Comparison of ENCODE assay signal across 9 cellular contexts in the genomic region with DNA sequence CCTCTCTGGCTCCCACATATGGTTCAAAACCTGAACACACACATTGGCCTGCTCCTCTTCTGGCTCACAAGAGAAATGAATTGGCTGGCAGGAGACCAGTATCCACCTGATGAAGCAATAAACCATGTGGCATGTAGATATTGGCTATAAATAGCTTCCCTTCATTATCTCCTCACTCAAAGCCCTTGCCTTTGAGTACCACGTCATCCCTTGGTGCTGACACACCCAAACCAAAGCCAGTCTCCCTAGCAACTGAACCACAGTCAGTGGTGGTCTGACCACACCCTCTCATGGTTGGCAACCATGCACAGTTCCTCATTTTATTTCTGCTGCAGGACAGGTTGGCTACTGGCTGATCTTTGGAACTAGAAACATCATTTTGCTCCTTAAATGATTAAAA.
DNase-seq lines count a peak whose midpoint lies in the region; ATAC-seq and TF ChIP-seq lines count a peak whose summit lies in the region.
"Had no signal": no experiment of that assay in that cellular context is flagged by ENCODE, and none has a peak within 500 bp of the region (broad histone marks: within the 10 kb centered on the region; RNA-seq: fewer than 3 reads in every experiment).

No MANE protein-coding gene starts in this region.

- peaks cover 4% of the 10 kb centered on the region for H3K9me3 Mint-ChIP-seq in activated T-helper 1 cell treated with anti-CD3 and anti-CD28 coated beads, Interleukin-12 subunit alpha, Interleukin-12 subunit beta, Interleukin-2, Interleukin-4 antibody, amounts not matched to agents 30 ng/mL and 10 ng/mL and 1 ng/mL, durations not matched to agents 14 hours and 24 hours and 36 hours
- H3K9me3 Mint-ChIP-seq in stimulated activated memory B cell treated with anti-CD40 and anti-IgM and Interleukin-4, amounts not matched to agents 10 μg/mL and 1 μg/mL and 100 μg/mL, for 72 hours, result peaks cover 6% of the 10 kb centered on the region

- no peak for TF ChIP-seq CTCF in ascending aorta (IDR thresholded peaks at IDR 0.05)

- no peaks in the 10 kb centered on the region for H3K4me1 ChIP-seq in ascending aorta

- intact Hi-C loops in activated T-helper 1 cell treated with anti-CD3 and anti-CD28 coated beads, Interleukin-12 subunit alpha, Interleukin-12 subunit beta, Interleukin-2, Interleukin-4 antibody, amounts not matched to agents 30 ng/mL and 10 ng/mL and 1 ng/mL, durations not matched to agents 14 hours and 24 hours and 36 hours (cut with micrococcal nuclease), result no loop called here
- intact Hi-C loops in ascending aorta (cut with DNase I), result no loop called here

- peaks cover 0 to 9% of the 10 kb centered on the region in 2 donors for H3K9me3 ChIP-seq in ascending aorta

- no peaks in the 10 kb centered on the region for H3K27me3 ChIP-seq in ascending aorta
- H3K27me3 ChIP-seq: cardiac muscle cell had no signal

- DNase-seq in Daoy (ENCODE audit: low read depth) (peak; percentile 46), HT1080 (ENCODE audit: low read depth) (peak; percentile 87), NCI-H1105 (lab: John Stamatoyannopoulos, UW) (no peak), NCI-H2196 treated with DMSO at 0.1 percent for 48 hours (lab: John Stamatoyannopoulos, UW; ENCODE audit: unreplicated experiment) (no peak), ascending aorta (ENCODE audit: low spot score in 2 of 2) (no peak)
- peak; percentile 47 for DNase-seq in activated T-helper 1 cell treated with anti-CD3 and anti-CD28 coated beads, Interleukin-12 subunit alpha, Interleukin-12 subunit beta, Interleukin-2, Interleukin-4 antibody, amounts not matched to agents 30 ng/mL and 10 ng/mL and 1 ng/mL, durations not matched to agents 14 hours and 24 hours and 36 hours (ENCODE audit: low spot score)

- no peaks in the 10 kb centered on the region for H3K36me3 ChIP-seq in ascending aorta
- H3K36me3 ChIP-seq: cardiac muscle cell had no signal

- no peak overlapping the region for H3K27ac ChIP-seq in ascending aorta
- H3K27ac ChIP-seq: cardiac muscle cell had no signal

- no peak overlapping the region for H3K4me3 ChIP-seq in ascending aorta
- H3K4me3 ChIP-seq: cardiac muscle cell had no signal

- H3K4me3 Mint-ChIP-seq in activated T-helper 1 cell treated with anti-CD3 and anti-CD28 coated beads, Interleukin-12 subunit alpha, Interleukin-12 subunit beta, Interleukin-2, Interleukin-4 antibody, amounts not matched to agents 30 ng/mL and 10 ng/mL and 1 ng/mL, durations not matched to agents 14 hours and 24 hours and 36 hours, result no peak overlapping the region
- H3K4me3 Mint-ChIP-seq in stimulated activated memory B cell treated with anti-CD40 and anti-IgM and Interleukin-4, amounts not matched to agents 10 μg/mL and 1 μg/mL and 100 μg/mL, for 72 hours, result no peak overlapping the region

- H3K4me1 Mint-ChIP-seq in activated T-helper 1 cell treated with anti-CD3 and anti-CD28 coated beads, Interleukin-12 subunit alpha, Interleukin-12 subunit beta, Interleukin-2, Interleukin-4 antibody, amounts not matched to agents 30 ng/mL and 10 ng/mL and 1 ng/mL, durations not matched to agents 14 hours and 24 hours and 36 hours (ENCODE audit: low read depth), result peaks cover 6% of the 10 kb centered on the region
- peaks cover 6% of the 10 kb centered on the region for H3K4me1 Mint-ChIP-seq in stimulated activated memory B cell treated with anti-CD40 and anti-IgM and Interleukin-4, amounts not matched to agents 10 μg/mL and 1 μg/mL and 100 μg/mL, for 72 hours

- H3K27me3 Mint-ChIP-seq in activated T-helper 1 cell treated with anti-CD3 and anti-CD28 coated beads, Interleukin-12 subunit alpha, Interleukin-12 subunit beta, Interleukin-2, Interleukin-4 antibody, amounts not matched to agents 30 ng/mL and 10 ng/mL and 1 ng/mL, durations not matched to agents 14 hours and 24 hours and 36 hours (ENCODE audit: insufficient read depth), result peaks cover 2% of the 10 kb centered on the region
- no peaks in the 10 kb centered on the region for H3K27me3 Mint-ChIP-seq in stimulated activated memory B cell treated with anti-CD40 and anti-IgM and Interleukin-4, amounts not matched to agents 10 μg/mL and 1 μg/mL and 100 μg/mL, for 72 hours

- no peaks in the 10 kb centered on the region for H3K36me3 Mint-ChIP-seq in activated T-helper 1 cell treated with anti-CD3 and anti-CD28 coated beads, Interleukin-12 subunit alpha, Interleukin-12 subunit beta, Interleukin-2, Interleukin-4 antibody, amounts not matched to agents 30 ng/mL and 10 ng/mL and 1 ng/mL, durations not matched to agents 14 hours and 24 hours and 36 hours (ENCODE audit: low read depth)
- H3K36me3 Mint-ChIP-seq in stimulated activated memory B cell treated with anti-CD40 and anti-IgM and Interleukin-4, amounts not matched to agents 10 μg/mL and 1 μg/mL and 100 μg/mL, for 72 hours, result peaks cover 16% of the 10 kb centered on the region

- H3K27ac Mint-ChIP-seq in activated T-helper 1 cell treated with anti-CD3 and anti-CD28 coated beads, Interleukin-12 subunit alpha, Interleukin-12 subunit beta, Interleukin-2, Interleukin-4 antibody, amounts not matched to agents 30 ng/mL and 10 ng/mL and 1 ng/mL, durations not matched to agents 14 hours and 24 hours and 36 hours, result no peak overlapping the region
- no peak overlapping the region for H3K27ac Mint-ChIP-seq in stimulated activated memory B cell treated with anti-CD40 and anti-IgM and Interleukin-4, amounts not matched to agents 10 μg/mL and 1 μg/mL and 100 μg/mL, for 72 hours

- ATAC-seq in GM19468 (IDR thresholded peaks at IDR 0.05; ENCODE audit: extremely low read depth, unreplicated experiment), result peak; percentile 81
- ATAC-seq in stimulated activated memory B cell treated with anti-CD40 and anti-IgM and Interleukin-4, amounts not matched to agents 10 μg/mL and 1 μg/mL and 100 μg/mL, for 72 hours, result peak; percentile 100

Comparison
In these comparisons a context has a peak if more than half of its experiments do, and no peak if none do; other contexts are left out.
1. DNase-seq: peak in Daoy (single experiment), HT1080 (single experiment) and activated T-helper 1 cell treated with anti-CD3 and anti-CD28 coated beads, Interleukin-12 subunit alpha, Interleukin-12 subunit beta, Interleukin-2, Interleukin-4 antibody, amounts not matched to agents 30 ng/mL and 10 ng/mL and 1 ng/mL, durations not matched to agents 14 hours and 24 hours and 36 hours (single experiment); none in NCI-H1105 (single experiment), NCI-H2196 treated with DMSO at 0.1 percent for 48 hours (single experiment) and ascending aorta (0 of 2).